Comparison of ENCODE assay signal across 11 cellular contexts in genomic region chr2:28405537-28405936, GRCh38.
"Had no signal": no experiment of that assay in that cellular context is flagged by ENCODE, and none has a peak within 500 bp of the region (broad histone marks: within the 10 kb centered on the region; RNA-seq: fewer than 3 reads in every experiment).

No MANE protein-coding gene starts in this region.

- H3K36me3 Mint-ChIP-seq: naive B cell had no signal

- DNase-seq: activated CD4-positive, alpha-beta T cell treated with anti-CD3 and anti-CD28 coated beads, Interleukin-2, amount 50 U/mL, for 1 hour; activated naive CD8-positive, alpha-beta T cell treated with anti-CD3 and anti-CD28 coated beads for 36 hours; brain microvascular endothelial cell; cortex of kidney; effector CD8-positive, alpha-beta T cell; foreskin melanocyte; naive B cell; retina; stimulated activated CD4-positive, alpha-beta T cell treated with anti-CD3 and anti-CD28 coated beads, Interleukin-4, amount 100 ng/mL, for 24 hours; stimulated activated naive CD4-positive, alpha-beta T cell treated with Interleukin-2 at 50 U/mL for 16 hours; trophoblast cell had no signal

- H3K27me3 ChIP-seq: brain microvascular endothelial cell had no signal

- H3K4me3 Mint-ChIP-seq: activated naive CD8-positive, alpha-beta T cell treated with anti-CD3 and anti-CD28 coated beads for 36 hours had no signal

- H3K27ac Mint-ChIP-seq: activated naive CD8-positive, alpha-beta T cell treated with anti-CD3 and anti-CD28 coated beads for 36 hours had no signal

- H3K27me3 Mint-ChIP-seq: activated naive CD8-positive, alpha-beta T cell treated with anti-CD3 and anti-CD28 coated beads for 36 hours had no signal

- H3K9me3 Mint-ChIP-seq: activated naive CD8-positive, alpha-beta T cell treated with anti-CD3 and anti-CD28 coated beads for 36 hours; naive B cell had no signal
